ENCODE assay signal across 1 cellular context in genomic region chr19:4878491-4878968, GRCh38.
TF ChIP-seq lines count a peak whose summit lies in the region.

No MANE protein-coding gene starts in this region.

TF ChIP-seq in GM12878, 131 proteins besides CTCF, POLR2A, EP300 and RAD21:
- TF ChIP-seq SIN3A (IDR thresholded peaks at IDR 0.05; ENCODE audit: low read depth, low read length) = no peak
- TF ChIP-seq CREB1 (IDR thresholded peaks at IDR 0.05; ENCODE audit: low read depth) = no peak
- TF ChIP-seq RAD51 (IDR thresholded peaks at IDR 0.05) = no peak
- 0 out of 2 replicates have a peak, but pooled peaks have one; percentile 62 for TF ChIP-seq TCF3 (IDR thresholded peaks at IDR 0.05; ENCODE audit: borderline replicate concordance, insufficient read depth, low read depth, low read length)
- TF ChIP-seq ATF2 (IDR thresholded peaks at IDR 0.05; ENCODE audit: low read length) = no peak
- peak; percentile 56; the same call in 1 of the 2 replicates for TF ChIP-seq EED (IDR thresholded peaks at IDR 0.05; ENCODE audit: low read depth)
- TF ChIP-seq NR2F1 (conservative IDR thresholded peaks at IDR 0.05) = no peak
- TF ChIP-seq RELB (IDR thresholded peaks at IDR 0.05; ENCODE audit: low read depth) = no peak
- no peak for TF ChIP-seq STAT1 (conservative IDR thresholded peaks at IDR 0.05)
- TF ChIP-seq ZNF274 (IDR thresholded peaks at IDR 0.05; ENCODE audit: insufficient read depth, insufficient read length) = no peak
- no peak for TF ChIP-seq SKIL (IDR thresholded peaks at IDR 0.05; ENCODE audit: low read depth, poor library complexity, severe bottlenecking)
- 0 out of 3 replicates have a peak, but pooled peaks of 1 of the 2 experiments have one; percentile 15 for TF ChIP-seq EGR1 (IDR thresholded peaks at IDR 0.05; ENCODE audit: borderline replicate concordance in 1 of 2, low read depth in 2 of 2, low read length in 2 of 2)
